26 cellular contexts compared by ENCODE assay signal in the genomic region with DNA sequence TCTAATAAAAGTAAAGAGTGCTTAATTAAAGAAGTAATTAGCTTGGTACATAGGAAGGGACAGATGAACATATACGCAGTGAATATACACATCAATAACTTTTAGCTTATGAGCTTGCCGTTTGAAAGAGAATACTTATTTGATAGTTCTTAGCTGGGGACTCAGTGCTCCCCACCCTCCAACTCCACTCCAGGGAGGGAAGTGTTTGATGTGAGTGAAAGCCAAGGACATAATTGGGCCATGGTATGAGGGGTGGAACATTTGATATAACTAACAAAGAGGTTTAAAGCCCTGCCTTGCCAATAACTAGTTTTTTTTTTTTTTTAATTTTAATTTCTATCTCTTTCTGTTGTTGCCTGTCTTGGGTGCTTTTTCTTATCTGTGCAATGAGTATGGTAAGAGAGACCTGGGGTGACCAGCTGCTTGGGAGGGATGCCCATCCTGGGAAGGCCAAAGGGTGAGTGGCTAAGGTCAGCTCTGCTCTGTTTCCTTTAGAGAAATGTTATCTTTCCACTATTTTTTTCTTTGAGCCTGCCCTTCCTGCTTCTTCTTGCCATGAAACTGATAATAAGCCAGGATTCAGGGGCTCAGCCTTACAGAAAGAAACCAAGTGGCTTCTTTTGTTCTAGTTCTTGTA.
"Had no signal": no experiment of that assay in that cellular context is flagged by ENCODE, and none has a peak within 500 bp of the region (broad histone marks: within the 10 kb centered on the region; RNA-seq: fewer than 3 reads in every experiment).

No MANE protein-coding gene starts in this region.

- H3K4me3 ChIP-seq: colonic mucosa, dorsolateral prefrontal cortex, esophagus muscularis mucosa, hepatocyte, pancreas, psoas muscle, right atrium auricular region had no signal

- H3K4me2 ChIP-seq: hepatocyte had no signal

- H3K4me1 ChIP-seq: colonic mucosa, psoas muscle, right atrium auricular region had no signal

- H3K27me3 Mint-ChIP-seq: activated CD4-positive, alpha-beta T cell treated with anti-CD3 and anti-CD28 coated beads for 36 hours; activated T-cell treated with anti-CD3 and anti-CD28 coated beads, Interleukin-2, amount 50 U/mL, for 24 hours had no signal

- H2AFZ ChIP-seq: hepatocyte had no signal

- H3K4me3 Mint-ChIP-seq: activated CD4-positive, alpha-beta T cell treated with anti-CD3 and anti-CD28 coated beads for 36 hours; activated naive CD4-positive, alpha-beta T cell treated with anti-CD3 and anti-CD28 coated beads for 36 hours; activated naive CD8-positive, alpha-beta T cell treated with anti-CD3 and anti-CD28 coated beads, Interleukin-2, amount 10 ng/mL, durations not matched to agents 7 days and 5 days; activated T-cell treated with anti-CD3 and anti-CD28 coated beads, Interleukin-2, amount 50 U/mL, for 24 hours; effector memory CD8-positive, alpha-beta T cell; immature natural killer cell; natural killer cell; WTC11 had no signal

- H3K27ac Mint-ChIP-seq: activated CD4-positive, alpha-beta T cell treated with anti-CD3 and anti-CD28 coated beads for 36 hours; activated naive CD4-positive, alpha-beta T cell treated with anti-CD3 and anti-CD28 coated beads for 36 hours; activated naive CD8-positive, alpha-beta T cell treated with anti-CD3 and anti-CD28 coated beads, Interleukin-2, amount 10 ng/mL, durations not matched to agents 7 days and 5 days; activated T-cell treated with anti-CD3 and anti-CD28 coated beads, Interleukin-2, amount 50 U/mL, for 24 hours; effector memory CD8-positive, alpha-beta T cell; immature natural killer cell; natural killer cell; WTC11 had no signal

- H3K36me3 ChIP-seq: colonic mucosa, esophagus muscularis mucosa, neutrophil, pancreas, right atrium auricular region had no signal

- H3K36me3 Mint-ChIP-seq: activated naive CD8-positive, alpha-beta T cell treated with anti-CD3 and anti-CD28 coated beads, Interleukin-2, amount 10 ng/mL, durations not matched to agents 7 days and 5 days; immature natural killer cell; natural killer cell; WTC11 had no signal

- H3K27me3 ChIP-seq: colonic mucosa, dorsolateral prefrontal cortex, esophagus muscularis mucosa, hepatocyte, neutrophil, pancreas, right atrium auricular region had no signal

- H3K27ac ChIP-seq: colonic mucosa, dorsolateral prefrontal cortex, esophagus muscularis mucosa, hepatocyte, neutrophil, pancreas, psoas muscle, right atrium auricular region had no signal

- DNase-seq: activated CD4-positive, alpha-beta T cell treated with anti-CD3 and anti-CD28 coated beads for 36 hours; activated CD4-positive, alpha-beta T cell treated with anti-CD3 and anti-CD28 coated beads, Interleukin-2, amount 50 U/mL, for 4 hours; activated CD8-positive, alpha-beta memory T cell treated with anti-CD3 and anti-CD28 coated beads for 24 hours; activated CD8-positive, alpha-beta memory T cell treated with anti-CD3 and anti-CD28 coated beads, Interleukin-2, amount 50 U/mL, for 4 hours; activated naive CD4-positive, alpha-beta T cell treated with anti-CD3 and anti-CD28 coated beads for 36 hours; activated naive CD8-positive, alpha-beta T cell treated with anti-CD3 and anti-CD28 coated beads, Interleukin-2, amount 10 ng/mL, durations not matched to agents 7 days and 5 days; activated T-cell treated with anti-CD3 and anti-CD28 coated beads, Interleukin-2, amount 50 U/mL, for 24 hours; amygdala; colonic mucosa; dorsolateral prefrontal cortex; effector memory CD8-positive, alpha-beta T cell; glutamatergic neuron; immature natural killer cell; kidney glomerular epithelial cell; natural killer cell; pancreas; psoas muscle; stimulated activated CD4-positive, alpha-beta T cell treated with anti-CD3 and anti-CD28 coated beads, Interleukin-4, amount 100 ng/mL, for 24 hours; stimulated activated naive CD8-positive, alpha-beta T cell treated with anti-CD3 and anti-CD28 coated beads, Interleukin-15, Interleukin-2, amounts not matched to agents 100 U/mL and 50 U/mL, for 24 hours; T-helper 1 cell; T-helper 9 cell had no signal

- H3K79me2 ChIP-seq: hepatocyte had no signal

- H3K9me3 ChIP-seq: colonic mucosa, esophagus muscularis mucosa, neutrophil, pancreas, psoas muscle, right atrium auricular region had no signal

- H3K9me3 Mint-ChIP-seq: activated naive CD4-positive, alpha-beta T cell treated with anti-CD3 and anti-CD28 coated beads for 36 hours; activated naive CD8-positive, alpha-beta T cell treated with anti-CD3 and anti-CD28 coated beads, Interleukin-2, amount 10 ng/mL, durations not matched to agents 7 days and 5 days; activated T-cell treated with anti-CD3 and anti-CD28 coated beads, Interleukin-2, amount 50 U/mL, for 24 hours; effector memory CD8-positive, alpha-beta T cell; immature natural killer cell; natural killer cell had no signal

- ATAC-seq: activated CD4-positive, alpha-beta T cell treated with anti-CD3 and anti-CD28 coated beads for 36 hours; effector memory CD8-positive, alpha-beta T cell; natural killer cell; pancreas; psoas muscle; stimulated activated naive CD8-positive, alpha-beta T cell treated with anti-CD3 and anti-CD28 coated beads, Interleukin-15, Interleukin-2, amounts not matched to agents 100 U/mL and 50 U/mL, for 24 hours; WTC11 had no signal

- H3K4me1 Mint-ChIP-seq: activated CD4-positive, alpha-beta T cell treated with anti-CD3 and anti-CD28 coated beads for 36 hours; immature natural killer cell; natural killer cell had no signal
